Comparison of ENCODE assay signal across 31 cellular contexts in the genomic region with DNA sequence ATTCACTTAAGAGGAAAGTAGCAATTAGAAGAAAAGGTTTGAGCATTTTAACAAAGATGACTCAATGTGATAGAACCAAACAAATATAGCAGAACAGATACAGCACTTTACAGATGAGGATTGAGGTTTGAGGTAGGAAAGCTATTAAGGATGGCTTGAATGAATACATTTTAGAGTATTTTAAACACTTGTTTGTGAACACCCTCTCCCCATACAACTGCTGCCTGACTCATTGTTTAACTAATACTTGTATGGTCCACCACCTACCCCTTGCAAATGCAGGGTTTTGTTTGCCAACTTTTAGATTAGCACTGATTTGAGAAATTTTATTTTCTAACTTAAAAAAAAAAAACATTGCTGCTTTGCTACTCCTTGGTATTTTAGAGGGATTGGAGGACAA.
"Had no signal": no experiment of that assay in that cellular context is flagged by ENCODE, and none has a peak within 500 bp of the region (broad histone marks: within the 10 kb centered on the region; RNA-seq: fewer than 3 reads in every experiment).

No MANE protein-coding gene starts in this region.

- ATAC-seq: activated naive CD4-positive, alpha-beta T cell treated with anti-CD3 and anti-CD28 coated beads, Interleukin-2, amount 50 U/mL, for 72 hours; activated naive CD8-positive, alpha-beta T cell treated with anti-CD3 and anti-CD28 coated beads, Interleukin-2, amount 50 U/mL, for 24 hours; activated T-cell treated with anti-CD3 and anti-CD28 coated beads, Interleukin-2, amount 50 U/mL, for 4 hours; activated T-cell treated with anti-CD3 and anti-CD28 coated beads, Interleukin-2, amount 50 U/mL, for 72 hours; activated T-helper 17 cell treated with anti-CD3 and anti-CD28 coated beads, Interleukin-2, amount 50 U/mL, for 72 hours; body of pancreas had no signal

- H3K9me3 ChIP-seq: adrenal gland, ascending aorta, body of pancreas, breast epithelium had no signal

- H3K27ac ChIP-seq: adrenal gland, ascending aorta, body of pancreas, brain microvascular endothelial cell, breast epithelium, cardiac muscle cell had no signal

- DNase-seq: activated effector memory CD4-positive, alpha-beta T cell treated with anti-CD3 and anti-CD28 coated beads, Interleukin-2, amount 50 U/mL, for 16 hours; activated effector memory CD4-positive, alpha-beta T cell treated with Interleukin-2 at 50 U/mL for 16 hours; activated gamma-delta T cell; activated gamma-delta T cell treated with Interleukin-2 at 50 U/mL for 16 hours; activated naive CD4-positive, alpha-beta T cell; activated naive CD4-positive, alpha-beta T cell treated with anti-CD3 and anti-CD28 coated beads for 36 hours; activated naive CD4-positive, alpha-beta T cell treated with anti-CD3 and anti-CD28 coated beads, Interleukin-2, amount 10 ng/mL, durations not matched to agents 7 days and 5 days; activated naive CD4-positive, alpha-beta T cell treated with anti-CD3 and anti-CD28 coated beads, Interleukin-2, amount 50 U/mL, for 16 hours; activated naive CD4-positive, alpha-beta T cell treated with Interleukin-2 at 50 U/mL for 16 hours; activated naive CD8-positive, alpha-beta T cell treated with anti-CD3 and anti-CD28 coated beads for 36 hours; activated naive CD8-positive, alpha-beta T cell treated with anti-CD3 and anti-CD28 coated beads, Interleukin-2, amount 10 ng/mL, durations not matched to agents 7 days and 5 days; activated naive CD8-positive, alpha-beta T cell treated with anti-CD3 and anti-CD28 coated beads, Interleukin-2, amount 50 U/mL, for 24 hours; activated T-cell treated with anti-CD3 and anti-CD28 coated beads, Interleukin-2, amount 50 U/mL, for 24 hours; activated T-cell treated with anti-CD3 and anti-CD28 coated beads, Interleukin-2, amount 50 U/mL, for 4 hours; activated T-cell treated with anti-CD3 and anti-CD28 coated beads, Interleukin-2, amount 50 U/mL, for 48 hours; activated T-cell treated with anti-CD3 and anti-CD28 coated beads, Interleukin-2, amount 50 U/mL, for 72 hours; adrenal gland; amniotic stem cell; amygdala; anterior cingulate cortex; aorta; body of pancreas; brain microvascular endothelial cell; caudate nucleus; central memory CD4-positive, alpha-beta T cell; cerebellar nuclear complex had no signal

- H3K4me1 ChIP-seq: adrenal gland, ascending aorta, body of pancreas, breast epithelium had no signal

- H3K36me3 ChIP-seq: adrenal gland, ascending aorta, brain microvascular endothelial cell, breast epithelium, cardiac muscle cell had no signal

- H3K27me3 ChIP-seq: adrenal gland, ascending aorta, body of pancreas, brain microvascular endothelial cell, breast epithelium, cardiac muscle cell had no signal

- H3K4me3 ChIP-seq: adrenal gland, ascending aorta, body of pancreas, breast epithelium, cardiac muscle cell had no signal
